In the genomic region with DNA sequence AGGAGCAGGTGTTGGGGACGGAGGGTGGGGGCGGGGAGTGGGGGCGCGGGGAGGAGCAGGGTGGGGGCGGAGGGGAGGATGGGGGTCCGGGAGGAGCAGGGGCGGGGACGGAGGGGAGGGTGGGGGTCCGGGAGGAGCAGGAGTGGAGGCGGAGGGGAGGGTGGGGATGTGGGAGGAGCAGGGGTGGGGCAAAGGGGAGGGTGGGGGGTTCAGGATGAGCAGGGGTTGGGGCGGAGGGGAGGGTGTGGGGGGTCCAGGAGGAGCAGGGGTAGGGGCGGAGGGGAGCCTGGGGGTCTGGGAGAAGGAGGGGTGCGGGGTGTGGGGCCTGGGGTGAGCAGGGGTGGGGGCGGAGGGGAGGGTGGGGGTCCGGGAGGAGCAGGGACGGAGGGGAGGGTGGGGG, we compare ENCODE assay signal across 8 cellular contexts. TPM values are rescaled to one million over a fixed set of nuclear protein-coding genes. Genes with fewer than 3 reads are reported as not detected.
DNase-seq lines count a peak whose midpoint lies in the region; ATAC-seq and TF ChIP-seq lines count a peak whose summit lies in the region.

No MANE protein-coding gene starts in this region.

- H3K36me3 Mint-ChIP-seq in activated naive CD8-positive, alpha-beta T cell treated with anti-CD3 and anti-CD28 coated beads for 36 hours = peaks cover 1% of the 10 kb centered on the region
- no peaks in the 10 kb centered on the region for H3K36me3 Mint-ChIP-seq in memory B cell

- peak overlapping the region; percentile 51 for H3K4me3 Mint-ChIP-seq in activated naive CD8-positive, alpha-beta T cell treated with anti-CD3 and anti-CD28 coated beads for 36 hours
- H3K4me3 Mint-ChIP-seq in memory B cell = peak overlapping the region; percentile 82

- POLR2A ChIA-PET in AG04449 (lab: Yijun Ruan, JAX) = interaction anchor here (0.8 to 2.1 kb wide), 3 partner anchors 16 to 35 kb away, joined by 3 to 6 read pairs (median 3); a partner anchor contains a TSS

- peak overlapping the region; percentile 36 for H3K4me3 ChIP-seq in AG04449 (ENCODE audit: low read depth, low read length)

- no peak for ATAC-seq in memory B cell (ENCODE audit: low read depth)

- CTCF ChIA-PET in AG04449 (lab: Yijun Ruan, JAX) = interaction anchor here (1.5 kb wide), 1 partner anchor 95 kb away, joined by 4 read pairs; no protein-coding TSS in a partner anchor

- TF ChIP-seq CTCF in AG04449 (IDR thresholded peaks at IDR 0.05; ENCODE audit: insufficient read depth, low read length, missing control alignments) = no peak

- H3K27ac Mint-ChIP-seq in activated naive CD8-positive, alpha-beta T cell treated with anti-CD3 and anti-CD28 coated beads for 36 hours = peak overlapping the region; percentile 58
- peak overlapping the region; percentile 83 for H3K27ac Mint-ChIP-seq in memory B cell

- H3K9me3 Mint-ChIP-seq in activated naive CD8-positive, alpha-beta T cell treated with anti-CD3 and anti-CD28 coated beads for 36 hours = no peaks in the 10 kb centered on the region
- no peaks in the 10 kb centered on the region for H3K9me3 Mint-ChIP-seq in memory B cell

- peaks cover 24% of the 10 kb centered on the region for H3K4me1 Mint-ChIP-seq in activated naive CD8-positive, alpha-beta T cell treated with anti-CD3 and anti-CD28 coated beads for 36 hours
- H3K4me1 Mint-ChIP-seq in memory B cell = peaks cover 22% of the 10 kb centered on the region

- DNase-seq in AG04449 (ENCODE audit: low read depth, low spot score) = no peak
- DNase-seq in GDM1 (lab: John Stamatoyannopoulos, UW) = peak; percentile 64
- DNase-seq in activated naive CD8-positive, alpha-beta T cell treated with anti-CD3 and anti-CD28 coated beads for 36 hours = no peak
- no peak for DNase-seq in memory B cell (ENCODE audit: low spot score in 2 of 2)
- no peak for DNase-seq in DMS79 (lab: John Stamatoyannopoulos, UW)
- DNase-seq in NCI-H2081 treated with DMSO at 0.1 percent for 48 hours (lab: John Stamatoyannopoulos, UW) = no peak
- DNase-seq in globus pallidus (ENCODE audit: low spot score) = no peak
- DNase-seq in central memory CD4-positive, alpha-beta T cell = no peak

- no peaks in the 10 kb centered on the region for H3K27me3 Mint-ChIP-seq in activated naive CD8-positive, alpha-beta T cell treated with anti-CD3 and anti-CD28 coated beads for 36 hours
- H3K27me3 Mint-ChIP-seq in memory B cell = no peaks in the 10 kb centered on the region

RNA-seq across cellular contexts. Expression of a gene that starts 17.1 kb away (rescaled TPM):
- total RNA-seq in activated naive CD8-positive, alpha-beta T cell treated with anti-CD3 and anti-CD28 coated beads for 36 hours = 10 to 100 TPM; 32.6 to 34.8 TPM

RNA-seq across cellular contexts. Expression of a gene that starts 17.3 kb away (rescaled TPM):
- 10 to 100 TPM; 14.5 to 15.2 TPM for total RNA-seq in activated naive CD8-positive, alpha-beta T cell treated with anti-CD3 and anti-CD28 coated beads for 36 hours

RNA-seq across cellular contexts. Expression of a gene that starts 25.0 kb away (rescaled TPM):
- 100 to 1,000 TPM; 134 to 137 TPM for total RNA-seq in activated naive CD8-positive, alpha-beta T cell treated with anti-CD3 and anti-CD28 coated beads for 36 hours
